14 cellular contexts compared by ENCODE assay signal in the genomic region with DNA sequence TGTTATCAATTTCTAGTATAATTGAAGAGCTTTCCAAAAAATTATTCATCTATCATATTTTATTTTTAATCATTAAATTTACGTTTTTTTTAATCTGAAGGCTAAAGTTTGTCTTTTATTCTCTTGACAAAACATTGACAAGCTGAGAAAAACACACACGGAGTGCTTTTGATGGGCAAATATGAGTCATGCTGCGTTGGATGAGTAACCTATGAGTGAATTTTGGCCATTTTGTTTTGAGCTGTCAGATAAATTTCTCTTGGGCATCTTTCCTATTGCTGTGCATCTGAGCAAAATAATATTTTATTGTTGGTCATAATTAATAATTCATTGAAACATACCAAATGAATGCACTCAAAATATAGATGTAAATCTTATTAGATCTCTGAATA.
DNase-seq lines count a peak whose midpoint lies in the region; ATAC-seq, FAIRE-seq and TF ChIP-seq lines count a peak whose summit lies in the region.
"Had no signal": no experiment of that assay in that cellular context is flagged by ENCODE, and none has a peak within 500 bp of the region (broad histone marks: within the 10 kb centered on the region; RNA-seq: fewer than 3 reads in every experiment).

No MANE protein-coding gene starts in this region.

- no peaks in the 10 kb centered on the region for H3K9me3 ChIP-seq in left ventricle myocardium inferior (replicated peaks)
- H3K9me3 ChIP-seq: BE2C had no signal

- H3K27ac ChIP-seq in left ventricle myocardium inferior (replicated peaks) = no peak overlapping the region
- H3K27ac ChIP-seq: cardiac muscle cell had no signal

- no peaks in the 10 kb centered on the region for H3K27me3 ChIP-seq in left ventricle myocardium inferior (ENCODE audit: low read depth)
- no peaks in the 10 kb centered on the region for H3K27me3 ChIP-seq in H7 (ENCODE audit: control insufficient read depth, insufficient read depth, low read length)
- H3K27me3 ChIP-seq: BE2C, cardiac muscle cell had no signal

- DNase-seq in RCC 7860 (ENCODE audit: low spot score) = peak; percentile 33
- DNase-seq in kidney glomerular epithelial cell (lab: John Stamatoyannopoulos, UW) = peak; percentile 46
- no peak for DNase-seq in NCI-H2029 treated with DMSO at 0.1 percent for 48 hours (lab: John Stamatoyannopoulos, UW)
- no peak for DNase-seq in left ventricle myocardium inferior
- DNase-seq in activated CD4-positive, alpha-beta T cell treated with anti-CD3 and anti-CD28 coated beads, Interleukin-2, amount 10 ng/mL, durations not matched to agents 24 days and 14 days = no peak
- DNase-seq in H7 = no peak
- DNase-seq: activated CD8-positive, alpha-beta memory T cell treated with anti-CD3 and anti-CD28 coated beads for 24 hours; BE2C; NCI-H1092 treated with DMSO at 0.1 percent for 48 hours; T1000 had no signal

- H3K4me3 ChIP-seq in left ventricle myocardium inferior (no peak overlapping the region), H7 (ENCODE audit: insufficient read depth, low read depth, low read length) (no peak overlapping the region)
- H3K4me3 ChIP-seq: cardiac muscle cell had no signal

- no peaks in the 10 kb centered on the region for H3K4me1 ChIP-seq in left ventricle myocardium inferior
- H3K4me1 ChIP-seq: BE2C had no signal

- peak; percentile 48 for ATAC-seq in GM18520 (IDR thresholded peaks at IDR 0.05; ENCODE audit: unreplicated experiment)
- peak; percentile 70 for ATAC-seq in HG02973 (IDR thresholded peaks at IDR 0.05; ENCODE audit: unreplicated experiment)

- no peaks in the 10 kb centered on the region for H3K36me3 Mint-ChIP-seq in activated CD4-positive, alpha-beta T cell treated with anti-CD3 and anti-CD28 coated beads, Interleukin-2, amount 10 ng/mL, durations not matched to agents 24 days and 14 days (ENCODE audit: low read depth)

- no peak overlapping the region for H3K4me3 Mint-ChIP-seq in activated CD4-positive, alpha-beta T cell treated with anti-CD3 and anti-CD28 coated beads, Interleukin-2, amount 10 ng/mL, durations not matched to agents 24 days and 14 days

- no peaks in the 10 kb centered on the region for H3K4me1 Mint-ChIP-seq in activated CD4-positive, alpha-beta T cell treated with anti-CD3 and anti-CD28 coated beads, Interleukin-2, amount 10 ng/mL, durations not matched to agents 24 days and 14 days

- TF ChIP-seq CTCF in left ventricle myocardium inferior (IDR thresholded peaks at IDR 0.05; ENCODE audit: borderline replicate concordance) = no peak

- intact Hi-C loops in left ventricle myocardium inferior (cut with micrococcal nuclease) = no loop called here
- intact Hi-C loops in activated CD4-positive, alpha-beta T cell treated with anti-CD3 and anti-CD28 coated beads, Interleukin-2, amount 10 ng/mL, durations not matched to agents 24 days and 14 days (cut with micrococcal nuclease) = no loop called here

- FAIRE-seq in RCC 7860 (lab: Jason Lieb, UNC) = peak; percentile 80
- FAIRE-seq: GM12892 had no signal

- no peak overlapping the region for H3K27ac Mint-ChIP-seq in activated CD4-positive, alpha-beta T cell treated with anti-CD3 and anti-CD28 coated beads, Interleukin-2, amount 10 ng/mL, durations not matched to agents 24 days and 14 days

- H3K36me3 ChIP-seq in left ventricle myocardium inferior (no peaks in the 10 kb centered on the region), H7 (replicated peaks; ENCODE audit: control insufficient read depth, insufficient read depth, low read length) (no peaks in the 10 kb centered on the region)
- H3K36me3 ChIP-seq: BE2C, cardiac muscle cell had no signal

- H3K27me3 Mint-ChIP-seq in activated CD4-positive, alpha-beta T cell treated with anti-CD3 and anti-CD28 coated beads, Interleukin-2, amount 10 ng/mL, durations not matched to agents 24 days and 14 days = no peaks in the 10 kb centered on the region

- no peaks in the 10 kb centered on the region for H3K9me3 Mint-ChIP-seq in activated CD4-positive, alpha-beta T cell treated with anti-CD3 and anti-CD28 coated beads, Interleukin-2, amount 10 ng/mL, durations not matched to agents 24 days and 14 days

Comparison
In these comparisons a context has a peak if more than half of its experiments do, and no peak if none do; other contexts are left out.
1. DNase-seq: peak in RCC 7860 (single experiment) and kidney glomerular epithelial cell (single experiment); none in NCI-H2029 treated with DMSO at 0.1 percent for 48 hours (single experiment), left ventricle myocardium inferior (single experiment), activated CD4-positive, alpha-beta T cell treated with anti-CD3 and anti-CD28 coated beads, Interleukin-2, amount 10 ng/mL, durations not matched to agents 24 days and 14 days (single experiment) and H7 (single experiment).